Comparison of ENCODE assay signal across 4 cellular contexts in genomic region chr22:36152819-36153218, GRCh38. TPM values are rescaled to one million over a fixed set of nuclear protein-coding genes. Genes with fewer than 3 reads are reported as not detected.
"Had no signal": no experiment of that assay in that cellular context is flagged by ENCODE, and none has a peak within 500 bp of the region (broad histone marks: within the 10 kb centered on the region; RNA-seq: fewer than 3 reads in every experiment).

No MANE protein-coding gene starts in this region.

RNA-seq across cellular contexts. Expression of gene APOL3, which starts 7.7 kb away (rescaled TPM):
- total RNA-seq: bronchial epithelial cell, progenitor cell of endocrine pancreas had no signal
- polyA plus RNA-seq: neural cell had no signal

RNA-seq across cellular contexts. Expression of gene APOL4, which starts 48.8 kb away (rescaled TPM):
- total RNA-seq: progenitor cell of endocrine pancreas, renal cortical epithelial cell had no signal
- polyA plus RNA-seq: neural cell had no signal
